In genomic region chr4:13347517-13348125, GRCh38 we compare ENCODE assay signal across 11 cellular contexts.
"Had no signal": no experiment of that assay in that cellular context is flagged by ENCODE, and none has a peak within 500 bp of the region (broad histone marks: within the 10 kb centered on the region; RNA-seq: fewer than 3 reads in every experiment).

No MANE protein-coding gene starts in this region.

- H3K9me3 ChIP-seq: mucosa of descending colon, vagina had no signal

- H3K27ac ChIP-seq: tibial nerve, vagina had no signal

- H3K4me1 ChIP-seq: tibial nerve, vagina had no signal

- H3K36me3 ChIP-seq: vagina had no signal

- ATAC-seq: mucosa of descending colon; naive thymus-derived CD8-positive, alpha-beta T cell; right cardiac atrium; stimulated activated naive B cell treated with anti-CD40 and anti-IgM and Interleukin-4, amounts not matched to agents 10 μg/mL and 1 μg/mL and 100 μg/mL, for 72 hours had no signal

- H3K4me3 ChIP-seq: mucosa of descending colon, tibial nerve, vagina had no signal

- H3K27me3 ChIP-seq: tibial nerve, vagina had no signal

- DNase-seq: activated CD4-positive, alpha-beta T cell treated with anti-CD3 and anti-CD28 coated beads, Interleukin-2, amount 10 ng/mL, durations not matched to agents 24 days and 14 days; activated naive CD4-positive, alpha-beta T cell treated with anti-CD3 and anti-CD28 coated beads for 36 hours; cerebellar nuclear complex; mucosa of descending colon; naive thymus-derived CD8-positive, alpha-beta T cell; nucleus accumbens; right cardiac atrium; stimulated activated CD4-positive, alpha-beta T cell treated with anti-CD3 and anti-CD28 coated beads, Interleukin-2, amount 100 ng/mL, for 24 hours; stimulated activated naive B cell treated with anti-CD40 and anti-IgM and Interleukin-4, amounts not matched to agents 10 μg/mL and 1 μg/mL and 100 μg/mL, for 72 hours had no signal
